15 cellular contexts compared by ENCODE assay signal in the genomic region with DNA sequence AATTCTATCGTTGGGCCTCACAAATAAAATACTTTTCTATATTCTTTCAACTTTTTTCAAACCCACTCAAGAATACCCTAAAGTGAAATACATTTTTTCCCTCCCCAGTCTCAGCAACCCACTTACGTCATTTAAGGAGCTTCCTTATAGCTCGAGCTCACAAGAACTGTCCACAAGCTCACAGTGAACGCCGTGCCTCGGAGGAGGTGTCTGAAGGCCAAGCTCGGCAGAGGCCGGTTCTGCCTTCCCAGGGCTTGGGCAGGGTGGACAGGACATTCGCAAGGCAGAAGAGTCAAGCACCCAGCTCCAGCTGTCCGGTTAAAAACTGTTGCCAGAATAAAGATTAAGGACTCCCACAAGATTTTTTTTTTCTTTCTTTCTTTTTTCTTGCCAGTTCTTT.
DNase-seq lines count a peak whose midpoint lies in the region; ATAC-seq and TF ChIP-seq lines count a peak whose summit lies in the region.
"Had no signal": no experiment of that assay in that cellular context is flagged by ENCODE, and none has a peak within 500 bp of the region (broad histone marks: within the 10 kb centered on the region; RNA-seq: fewer than 3 reads in every experiment).

No MANE protein-coding gene starts in this region.

- H3K36me3 Mint-ChIP-seq in brain = no peaks in the 10 kb centered on the region
- no peaks in the 10 kb centered on the region for H3K36me3 Mint-ChIP-seq in activated T-helper 2 cell treated with anti-CD3 and anti-CD28 coated beads, Interferon-gamma antibody, Interleukin-2, Interleukin-4, amounts not matched to agents 10 μg/mL and 5 μg/mL and 100 μg/mL, durations not matched to agents 14 hours and 24 hours and 36 hours (ENCODE audit: low read depth)
- H3K36me3 Mint-ChIP-seq: CD14-positive monocyte; CD8-positive, alpha-beta T cell had no signal

- H3K4me1 Mint-ChIP-seq in brain = peaks cover 52% of the 10 kb centered on the region
- no peaks in the 10 kb centered on the region for H3K4me1 Mint-ChIP-seq in activated T-helper 2 cell treated with anti-CD3 and anti-CD28 coated beads, Interferon-gamma antibody, Interleukin-2, Interleukin-4, amounts not matched to agents 10 μg/mL and 5 μg/mL and 100 μg/mL, durations not matched to agents 14 hours and 24 hours and 36 hours (ENCODE audit: low read depth)
- H3K4me1 Mint-ChIP-seq: B cell, CD14-positive monocyte had no signal

- TF ChIP-seq CTCF in right atrium auricular region (IDR thresholded peaks at IDR 0.05) (no peak), brain (conservative IDR thresholded peaks at IDR 0.05) (no peak), adrenal gland (IDR thresholded peaks at IDR 0.05) (no peak), gastroesophageal sphincter (IDR thresholded peaks at IDR 0.05) (no peak)

- TF ChIP-seq POLR2A in adrenal gland (IDR thresholded peaks at IDR 0.05) (no peak), gastroesophageal sphincter (IDR thresholded peaks at IDR 0.05) (no peak)

- H3K9me3 ChIP-seq in right atrium auricular region (no peaks in the 10 kb centered on the region), adrenal gland (replicated peaks in 1 of 3) (no peaks in the 10 kb centered on the region), gastroesophageal sphincter (peaks cover 0 to 15% (median 0%) of the 10 kb centered on the region in 3 donors)

- 80 to 85% (median 83%) methylated on average over 10 of the region's 10 CpGs for WGBS in adrenal gland, 4 donors
- WGBS in gastroesophageal sphincter (ENCODE audit: low coverage in 1 of 2), 2 donors = 64 to 83% methylated on average over 5 to 6 of the region's 10 CpGs

- H3K27me3 ChIP-seq in right atrium auricular region = no peaks in the 10 kb centered on the region
- H3K27me3 ChIP-seq in adrenal gland = no peaks in the 10 kb centered on the region
- no peaks in the 10 kb centered on the region for H3K27me3 ChIP-seq in gastroesophageal sphincter

- intact Hi-C loops in Right ventricle myocardium inferior (cut with DNase I) = no loop called here
- intact Hi-C loops in sciatic nerve (cut with DNase I) = no loop called here
- intact Hi-C loops in adrenal gland (cut with DNase I) = no loop called here
- intact Hi-C loops in activated T-helper 2 cell treated with anti-CD3 and anti-CD28 coated beads, Interferon-gamma antibody, Interleukin-2, Interleukin-4, amounts not matched to agents 10 μg/mL and 5 μg/mL and 100 μg/mL, durations not matched to agents 14 hours and 24 hours and 36 hours (cut with micrococcal nuclease) = no loop called here

- no peak for TF ChIP-seq EP300 in gastroesophageal sphincter (IDR thresholded peaks at IDR 0.05)

- no peak for DNase-seq in Right ventricle myocardium inferior (ENCODE audit: missing footprints)
- DNase-seq in right atrium auricular region (ENCODE audit: low spot score) = no peak
- no peak for DNase-seq in sciatic nerve (ENCODE audit: low spot score)
- DNase-seq in adrenal gland = no peak
- no peak for DNase-seq in activated T-helper 2 cell treated with anti-CD3 and anti-CD28 coated beads, Interferon-gamma antibody, Interleukin-2, Interleukin-4, amounts not matched to agents 10 μg/mL and 5 μg/mL and 100 μg/mL, durations not matched to agents 14 hours and 24 hours and 36 hours (ENCODE audit: low spot score)
- DNase-seq: CD8-positive, alpha-beta T cell; DMS53; GF-D8; HCEC 1CT; HFFc6 had no signal

- ATAC-seq in Right ventricle myocardium inferior = peak; percentile 76
- peak; percentile 38 for ATAC-seq in sciatic nerve
- ATAC-seq in gastroesophageal sphincter = no peak
- ATAC-seq: CD8-positive, alpha-beta T cell; HepG2 had no signal

- peaks cover 0 to 30% (median 6%) of the 10 kb centered on the region in 5 experiments for H3K9me3 Mint-ChIP-seq in brain
- peaks cover 4% of the 10 kb centered on the region for H3K9me3 Mint-ChIP-seq in activated T-helper 2 cell treated with anti-CD3 and anti-CD28 coated beads, Interferon-gamma antibody, Interleukin-2, Interleukin-4, amounts not matched to agents 10 μg/mL and 5 μg/mL and 100 μg/mL, durations not matched to agents 14 hours and 24 hours and 36 hours
- H3K9me3 Mint-ChIP-seq: CD8-positive, alpha-beta T cell had no signal

- H3K27me3 Mint-ChIP-seq in brain = no peaks in the 10 kb centered on the region
- no peaks in the 10 kb centered on the region for H3K27me3 Mint-ChIP-seq in activated T-helper 2 cell treated with anti-CD3 and anti-CD28 coated beads, Interferon-gamma antibody, Interleukin-2, Interleukin-4, amounts not matched to agents 10 μg/mL and 5 μg/mL and 100 μg/mL, durations not matched to agents 14 hours and 24 hours and 36 hours (ENCODE audit: low read depth)
- H3K27me3 Mint-ChIP-seq: B cell had no signal

- H3K4me3 ChIP-seq in right atrium auricular region = no peak overlapping the region
- no peak overlapping the region for H3K4me3 ChIP-seq in adrenal gland
- no peak overlapping the region for H3K4me3 ChIP-seq in gastroesophageal sphincter

- no peak overlapping the region for H3K4me3 Mint-ChIP-seq in brain
- no peak overlapping the region for H3K4me3 Mint-ChIP-seq in activated T-helper 2 cell treated with anti-CD3 and anti-CD28 coated beads, Interferon-gamma antibody, Interleukin-2, Interleukin-4, amounts not matched to agents 10 μg/mL and 5 μg/mL and 100 μg/mL, durations not matched to agents 14 hours and 24 hours and 36 hours (ENCODE audit: low read depth)
- H3K4me3 Mint-ChIP-seq: B cell; CD14-positive monocyte; CD8-positive, alpha-beta T cell; HFFc6 had no signal

- H3K27ac Mint-ChIP-seq in brain = peak overlapping the region in 4 of 5 experiments; percentile 24 to 92 (median 82)
- H3K27ac Mint-ChIP-seq in activated T-helper 2 cell treated with anti-CD3 and anti-CD28 coated beads, Interferon-gamma antibody, Interleukin-2, Interleukin-4, amounts not matched to agents 10 μg/mL and 5 μg/mL and 100 μg/mL, durations not matched to agents 14 hours and 24 hours and 36 hours = no peak overlapping the region
- H3K27ac Mint-ChIP-seq: B cell; CD14-positive monocyte; CD8-positive, alpha-beta T cell; HFFc6 had no signal

- H3K36me3 ChIP-seq in right atrium auricular region = no peaks in the 10 kb centered on the region
- H3K36me3 ChIP-seq in adrenal gland (replicated peaks in 1 of 2) = no peaks in the 10 kb centered on the region
- H3K36me3 ChIP-seq in gastroesophageal sphincter = no peaks in the 10 kb centered on the region

- no peaks in the 10 kb centered on the region for H3K4me1 ChIP-seq in right atrium auricular region
- H3K4me1 ChIP-seq in adrenal gland (replicated peaks in 1 of 2) = no peaks in the 10 kb centered on the region
- H3K4me1 ChIP-seq in gastroesophageal sphincter = no peaks in the 10 kb centered on the region

- H3K27ac ChIP-seq in right atrium auricular region (no peak overlapping the region), adrenal gland (no peak overlapping the region), gastroesophageal sphincter (no peak overlapping the region)
